ENCODE assay signal across 8 cellular contexts in genomic region chr4:118353452-118353851, GRCh38. TPM values are rescaled to one million over a fixed set of nuclear protein-coding genes. Genes with fewer than 3 reads are reported as not detected.
DNase-seq lines count a peak whose midpoint lies in the region; ATAC-seq, FAIRE-seq and TF ChIP-seq lines count a peak whose summit lies in the region.

No MANE protein-coding gene starts in this region.

- no TSS peak for BruUV-seq in endothelial cell of umbilical vein (replicated peaks; lab: Mats Ljungman, UMichigan)

- no peaks in the 10 kb centered on the region for H3K9me3 ChIP-seq in NT2/D1 (ENCODE audit: insufficient read depth, low read length)
- H3K9me3 ChIP-seq in endothelial cell of umbilical vein (replicated peaks; ENCODE audit: control insufficient read depth, insufficient read depth, low read length) = no peaks in the 10 kb centered on the region
- H3K9me3 ChIP-seq in pancreas = no peaks in the 10 kb centered on the region

- H3K27me3 ChIP-seq in NT2/D1 (ENCODE audit: insufficient read depth, insufficient read length) (peaks cover 30% of the 10 kb centered on the region), endothelial cell of umbilical vein (ENCODE audit: control insufficient read depth in 2 of 2, insufficient read depth in 2 of 2, low read length in 2 of 2) (peaks cover 30 to 60% of the 10 kb centered on the region in 2 experiments), pancreas (no peaks in the 10 kb centered on the region)

- peak overlapping the region; percentile 66 for H2AFZ ChIP-seq in endothelial cell of umbilical vein (ENCODE audit: low read depth, low read length)

- WGBS in pancreas, 2 donors = 15 to 20% methylated on average over 9 of the region's 9 CpGs

- no peak for FAIRE-seq in endothelial cell of umbilical vein (lab: Jason Lieb, UNC)
- FAIRE-seq in pancreas (lab: Jason Lieb, UNC) = no peak

- dilution Hi-C loops in endothelial cell of umbilical vein (cut with MboI; ENCODE audit: extremely low pct_ligation_motif_present, low sequenced_read_pairs) = no loop called here

- H3K4me1 ChIP-seq in NT2/D1 (ENCODE audit: insufficient read depth, insufficient read length) = no peaks in the 10 kb centered on the region
- peaks cover 11% of the 10 kb centered on the region for H3K4me1 ChIP-seq in endothelial cell of umbilical vein (ENCODE audit: control insufficient read depth, extremely low read depth, insufficient read depth, low read length)
- peaks cover 0 to 13% (median 0%) of the 10 kb centered on the region in 3 donors for H3K4me1 ChIP-seq in pancreas

- TF ChIP-seq CTCF in endothelial cell of umbilical vein (IDR thresholded peaks at IDR 0.05; ENCODE audit: extremely low read depth in 1 of 2, insufficient read depth in 1 of 2, low read depth in 1 of 2, low read length in 2 of 2) (no peak), pancreas (IDR thresholded peaks at IDR 0.05) (no peak)

- TF ChIP-seq POLR2A in endothelial cell of umbilical vein (IDR thresholded peaks at IDR 0.05; ENCODE audit: low read depth, low read length) = no peak

- H3K79me2 ChIP-seq in endothelial cell of umbilical vein (ENCODE audit: control insufficient read depth, insufficient read depth, low read length) = no peaks in the 10 kb centered on the region

- in situ Hi-C loops in G401 (cut with HindIII; ENCODE audit: low sequenced_read_pairs) = no loop called here

- H3K9me1 ChIP-seq in endothelial cell of umbilical vein (replicated peaks; ENCODE audit: control insufficient read depth, extremely low read depth, insufficient read depth, low read length) = no peaks in the 10 kb centered on the region

- peak overlapping the region; percentile 43 for H3K4me2 ChIP-seq in endothelial cell of umbilical vein (ENCODE audit: insufficient read depth, low read length)

- H4K20me1 ChIP-seq in endothelial cell of umbilical vein (replicated peaks; ENCODE audit: control insufficient read depth, extremely low read depth, insufficient read depth, low read length) = no peaks in the 10 kb centered on the region

- H3K36me3 ChIP-seq in NT2/D1 (ENCODE audit: insufficient read depth, insufficient read length, low read length) (no peaks in the 10 kb centered on the region), endothelial cell of umbilical vein (ENCODE audit: control insufficient read depth in 2 of 2, extremely low read depth in 1 of 2, insufficient read depth in 2 of 2, low read length in 2 of 2) (no peaks in the 10 kb centered on the region), pancreas (no peaks in the 10 kb centered on the region)

- intact Hi-C loops in endothelial cell of umbilical vein (cut with micrococcal nuclease) = loop anchor here (1.0 kb wide), 1 partner anchor 72 kb away; no protein-coding TSS in a partner anchor
- intact Hi-C loops in pancreas (cut with DNase I) = no loop called here

- no peak overlapping the region for H3K27ac ChIP-seq in endothelial cell of umbilical vein (ENCODE audit: insufficient read depth, low read depth, low read length)
- no peak overlapping the region for H3K27ac ChIP-seq in pancreas

- H3K4me3 ChIP-seq in NT2/D1 (ENCODE audit: insufficient read length, low read depth) (peak overlapping the region; percentile 45), endothelial cell of umbilical vein (replicated peaks in 1 of 3; ENCODE audit: insufficient read depth in 1 of 3, low read depth in 1 of 3, low read length in 3 of 3) (no peak overlapping the region), pancreas (peak overlapping the region in 3 of 4 donors; percentile 54 to 80 (median 57))

- peak; percentile 1 for ATAC-seq in GM19035 (IDR thresholded peaks at IDR 0.05; ENCODE audit: unreplicated experiment)
- ATAC-seq in pancreas = peak in 2 of 4 donors; percentile 2 to 4

- CTCF ChIA-PET in endothelial cell of umbilical vein (lab: Charles Lee) = interaction anchor here (0.6 to 2.4 kb wide), 13 partner anchors 8 to 1995 kb away, joined by 3 to 22 read pairs (median 5); no protein-coding TSS in a partner anchor

- DNase-seq in NT2/D1 (ENCODE audit: low read depth, low spot score) = no peak
- DNase-seq in endothelial cell of umbilical vein (ENCODE audit: low read depth, low spot score) = no peak
- no peak for DNase-seq in pancreas
- DNase-seq in SKM-1 treated with dmso at 0.1 percent for 144 hours (lab: John Stamatoyannopoulos, UW; ENCODE audit: unreplicated experiment) = no peak
- DNase-seq in G401 (ENCODE audit: low spot score) = no peak
- DNase-seq in NCI-H2081 treated with DMSO at 0.1 percent for 48 hours (lab: John Stamatoyannopoulos, UW) = no peak
- no peak for DNase-seq in NK-92 (lab: John Stamatoyannopoulos, UW; ENCODE audit: unreplicated experiment)

- H3K9ac ChIP-seq in NT2/D1 (ENCODE audit: insufficient read length, low read depth) = no peak overlapping the region
- H3K9ac ChIP-seq in endothelial cell of umbilical vein (replicated peaks; ENCODE audit: extremely low read depth, insufficient read depth, low read length) = no peak overlapping the region

- POLR2A ChIA-PET in endothelial cell of umbilical vein (lab: Charles Lee) = no interaction called here

TF ChIP-seq in endothelial cell of umbilical vein, 7 proteins besides CTCF, POLR2A, EP300 and RAD21:
- no peak for TF ChIP-seq GATA2 (IDR thresholded peaks at IDR 0.05; ENCODE audit: insufficient read depth, insufficient read length, low read depth, low read length)

RNA-seq across cellular contexts. Expression of gene PRSS12, which starts 0.6 kb away (rescaled TPM):
- 0.23 and 0.55 TPM in 2 replicates for total RNA-seq in endothelial cell of umbilical vein
- polyA plus RNA-seq in endothelial cell of umbilical vein = 0.16 and 0.22 TPM in 2 replicates
- 0.18 and 0.36 TPM in 2 replicates for polyA plus RNA-seq in endothelial cell of umbilical vein (2011; cell fraction: cytosol; rRNA removed)
- polyA plus RNA-seq in endothelial cell of umbilical vein (2011; cell fraction: nucleus; rRNA removed) = 0.26 and 0.36 TPM in 2 replicates
- polyA plus RNA-seq in endothelial cell of umbilical vein (2012) = 3.0 and 5.2 TPM in 2 replicates
- polyA minus RNA-seq in endothelial cell of umbilical vein = 0.42 and 0.97 TPM in 2 replicates
- polyA minus RNA-seq in endothelial cell of umbilical vein (2011; cell fraction: cytosol; rRNA and poly(A)+ RNA removed) = 0.72 TPM
- polyA minus RNA-seq in endothelial cell of umbilical vein (2011; cell fraction: nucleus; rRNA and poly(A)+ RNA removed) = 0.43 and 0.63 TPM in 2 replicates
- 10 to 100 TPM in 3 of 6 donors, 1 to 10 TPM in 3; 7.4 to 12.9 (median 9.1) TPM for total RNA-seq in pancreas
- polyA plus RNA-seq in pancreas = 1 to 10 TPM; 5.5 to 5.9 TPM
- total RNA-seq in G401 (2014; rRNA removed; shearing (Covaris generic)) = not detected in 2 replicates

Comparison
In these comparisons a context has a peak if more than half of its experiments do, and no peak if none do; other contexts are left out.
1. H3K4me3 ChIP-seq: peak in NT2/D1 (single experiment) and pancreas (3 of 4); none in endothelial cell of umbilical vein (0 of 3).